ENCODE assay signal across 9 cellular contexts in genomic region chr12:62434504-62435336, GRCh38. TPM values are rescaled to one million over a fixed set of nuclear protein-coding genes. Genes with fewer than 3 reads are reported as not detected.
DNase-seq lines count a peak whose midpoint lies in the region; ATAC-seq and TF ChIP-seq lines count a peak whose summit lies in the region.
"Had no signal": no experiment of that assay in that cellular context is flagged by ENCODE, and none has a peak within 500 bp of the region (broad histone marks: within the 10 kb centered on the region; RNA-seq: fewer than 3 reads in every experiment).

No MANE protein-coding gene starts in this region.

- H3K79me1 ChIP-seq in trophoblast cell (ENCODE audit: low read length), result no peaks in the 10 kb centered on the region

- H3K4me1 ChIP-seq in BLaER1 treated with 17β-estradiol and CSF1 and Interleukin-3, amounts not matched to agents 10 nM and 100 nM, result peaks cover 0 to 7% (median 2%) of the 10 kb centered on the region in 10 experiments; a peak in 5 of 20 replicates
- H3K4me1 ChIP-seq in trophoblast cell (ENCODE audit: control insufficient read depth in 1 of 2, insufficient read depth in 2 of 2, low read length in 2 of 2), result peaks cover 0 to 12% of the 10 kb centered on the region in 2 experiments

- no peak overlapping the region for H3K23ac ChIP-seq in trophoblast cell (ENCODE audit: low read length)

- H2BK12ac ChIP-seq in trophoblast cell (ENCODE audit: low read length), result no peak overlapping the region

- peaks cover 0 to 6% (median 0%) of the 10 kb centered on the region in 11 experiments; a peak in 4 of 22 replicates for H3K9me3 ChIP-seq in BLaER1 treated with 17β-estradiol and CSF1 and Interleukin-3, amounts not matched to agents 10 nM and 100 nM (replicated peaks in 1 of 11)
- H3K9me3 ChIP-seq in SU-DHL-6 (ENCODE audit: insufficient read depth, low read length) (no peaks in the 10 kb centered on the region), trophoblast cell (ENCODE audit: insufficient read depth, low read depth, low read length) (no peaks in the 10 kb centered on the region)

- no peak overlapping the region for H3K4ac ChIP-seq in trophoblast cell (ENCODE audit: low read depth, low read length)

- no peaks in the 10 kb centered on the region for H3F3A ChIP-seq in SU-DHL-6 (ENCODE audit: insufficient read depth)

- no peak overlapping the region for H2BK5ac ChIP-seq in trophoblast cell (ENCODE audit: low read depth, low read length, poor library complexity)

- H4K8ac ChIP-seq in trophoblast cell (ENCODE audit: low read depth, low read length), result no peak overlapping the region

- WGBS in trophoblast cell (ENCODE audit: extremely low coverage, insufficient coverage, insufficient read length), result no CpG with 5 or more reads among the region's 17 CpGs

- no peak overlapping the region for H2AK5ac ChIP-seq in trophoblast cell (ENCODE audit: low read length)

- no peaks in the 10 kb centered on the region for H3K79me2 ChIP-seq in SU-DHL-6 (ENCODE audit: insufficient read depth, low read length)
- H3K79me2 ChIP-seq in trophoblast cell (ENCODE audit: control insufficient read depth, insufficient read depth, low read length, poor library complexity), result no peaks in the 10 kb centered on the region

- H3K27me3 ChIP-seq in BLaER1 treated with 17β-estradiol and CSF1 and Interleukin-3, amounts not matched to agents 10 nM and 100 nM, result peaks cover 25 to 34% (median 30%) of the 10 kb centered on the region in 11 experiments
- H3K27me3 ChIP-seq in SU-DHL-6 (ENCODE audit: low read length), result no peaks in the 10 kb centered on the region
- H3K27me3 ChIP-seq in trophoblast cell (ENCODE audit: insufficient read depth, low read length), result no peaks in the 10 kb centered on the region

- H2AFZ ChIP-seq in SU-DHL-6 (ENCODE audit: low read depth, low read length, severe bottlenecking) (peak overlapping the region; percentile 9), trophoblast cell (ENCODE audit: insufficient read depth, low read length, poor library complexity) (no peak overlapping the region)

- DNase-seq in fibroblast of pulmonary artery (ENCODE audit: low read depth) (no peak), trophoblast cell (peak in 1 of 2 donors; percentile 25), glomerular visceral epithelial cell (ENCODE audit: extremely low spot score) (no peak)
- no peak for DNase-seq in activated effector memory CD4-positive, alpha-beta T cell treated with Interleukin-2 at 50 U/mL for 16 hours

- no peaks in the 10 kb centered on the region for H3K36me3 ChIP-seq in BLaER1 treated with 17β-estradiol and CSF1 and Interleukin-3, amounts not matched to agents 10 nM and 100 nM
- H3K36me3 ChIP-seq in SU-DHL-6 (ENCODE audit: low read length), result no peaks in the 10 kb centered on the region
- H3K36me3 ChIP-seq in trophoblast cell (ENCODE audit: control insufficient read depth in 1 of 2, insufficient read depth in 2 of 2, low read length in 2 of 2), result no peaks in the 10 kb centered on the region

- H4K91ac ChIP-seq in trophoblast cell (ENCODE audit: low read depth, low read length), result no peak overlapping the region

- H2BK120ac ChIP-seq in trophoblast cell (ENCODE audit: insufficient read depth, low read length, poor library complexity), result no peak overlapping the region

- H3K27ac ChIP-seq in BLaER1 treated with 17β-estradiol and CSF1 and Interleukin-3, amounts not matched to agents 10 nM and 100 nM, result no peak overlapping the region
- H3K27ac ChIP-seq in SU-DHL-6 (ENCODE audit: low read depth, low read length), result no peak overlapping the region
- no peak overlapping the region for H3K27ac ChIP-seq in trophoblast cell (ENCODE audit: low read depth, low read length)
- H3K27ac ChIP-seq: KMS-11 had no signal

- H3K18ac ChIP-seq in trophoblast cell (ENCODE audit: low read length), result no peak overlapping the region

- H3K4me2 ChIP-seq in BLaER1 treated with 17β-estradiol and CSF1 and Interleukin-3, amounts not matched to agents 10 nM and 100 nM, result peak overlapping the region in 10 of 11 experiments; percentile 15 to 71 (median 52); a peak in 17 of 22 replicates
- H3K4me2 ChIP-seq in SU-DHL-6 (ENCODE audit: low read depth, low read length, poor library complexity, severe bottlenecking), result peak overlapping the region; percentile 13
- peak overlapping the region; percentile 40 for H3K4me2 ChIP-seq in trophoblast cell (ENCODE audit: low read length)
- H3K4me2 ChIP-seq: KMS-11 had no signal

- no peak overlapping the region for H3K9ac ChIP-seq in BLaER1 treated with 17β-estradiol and CSF1 and Interleukin-3, amounts not matched to agents 10 nM and 100 nM
- no peak overlapping the region for H3K9ac ChIP-seq in SU-DHL-6 (ENCODE audit: low read length)
- no peak overlapping the region for H3K9ac ChIP-seq in trophoblast cell (ENCODE audit: low read length)
- H3K9ac ChIP-seq: KMS-11 had no signal

- no peak overlapping the region for H3K14ac ChIP-seq in trophoblast cell (ENCODE audit: low read length)

- H4K12ac ChIP-seq in trophoblast cell (ENCODE audit: low read depth, low read length), result no peak overlapping the region

- H3K9me2 ChIP-seq in SU-DHL-6 (replicated peaks; ENCODE audit: insufficient read depth, low read length), result no peaks in the 10 kb centered on the region

- H4K20me1 ChIP-seq in BLaER1 treated with 17β-estradiol and CSF1 and Interleukin-3, amounts not matched to agents 10 nM and 100 nM, result no peaks in the 10 kb centered on the region; a peak in 1 of 22 replicates
- no peaks in the 10 kb centered on the region for H4K20me1 ChIP-seq in SU-DHL-6 (ENCODE audit: low read depth, low read length)

- TF ChIP-seq CTCF in SU-DHL-6 (IDR thresholded peaks at IDR 0.05; ENCODE audit: insufficient read depth, low read length, poor library complexity, severe bottlenecking) (no peak), fibroblast of pulmonary artery (IDR thresholded peaks at IDR 0.05; ENCODE audit: low read length, missing control alignments) (no peak)

- peak overlapping the region in 5 of 10 experiments; percentile 15 to 37 (median 27); a peak in 3 of 20 replicates for H3K4me3 ChIP-seq in BLaER1 treated with 17β-estradiol and CSF1 and Interleukin-3, amounts not matched to agents 10 nM and 100 nM
- H3K4me3 ChIP-seq in SU-DHL-6 (ENCODE audit: insufficient read depth, low read length, poor library complexity, severe bottlenecking) (no peak overlapping the region), fibroblast of pulmonary artery (replicated peaks; ENCODE audit: low read depth, low read length) (peak overlapping the region; percentile 46), trophoblast cell (ENCODE audit: low read depth, low read length) (no peak overlapping the region)

- peak; percentile 35 for ATAC-seq in GM21390 (IDR thresholded peaks at IDR 0.05; ENCODE audit: unreplicated experiment)
- ATAC-seq in GM21723 (IDR thresholded peaks at IDR 0.05; ENCODE audit: unreplicated experiment), result no peak

RNA-seq across cellular contexts. Expression of gene MON2, which starts 31.9 kb away (rescaled TPM):
- 16.9 and 17.7 TPM in 2 replicates for polyA plus RNA-seq in trophoblast cell (2013)
